Comparison of ENCODE assay signal across 2 cellular contexts in the genomic region with DNA sequence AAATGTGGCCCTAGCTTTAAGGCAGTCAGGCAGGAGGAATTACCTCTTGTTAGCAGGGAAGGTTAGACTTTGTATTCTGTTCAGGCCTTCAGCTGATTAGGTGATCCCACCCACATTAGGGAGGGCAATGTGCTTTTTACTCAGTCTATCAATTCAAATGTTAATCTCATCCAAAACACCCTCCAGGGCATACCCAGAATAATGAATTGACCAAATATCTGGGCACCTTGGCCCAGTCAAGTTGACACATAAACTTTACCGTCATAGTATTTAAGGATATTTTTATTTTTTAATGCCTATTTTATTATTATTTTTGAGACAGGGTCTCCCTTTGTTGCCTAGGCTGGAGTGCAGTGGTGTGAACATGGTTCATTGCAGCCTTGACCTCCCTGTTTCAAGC.
TF ChIP-seq lines count a peak whose summit lies in the region.

No MANE protein-coding gene starts in this region.

TF ChIP-seq in HepG2, 621 proteins besides CTCF, POLR2A, EP300 and RAD21:
- no peak for TF ChIP-seq MTF2 (CRISPR knock-in tag; IDR thresholded peaks at IDR 0.05; ENCODE audit: borderline replicate concordance)
- TF ChIP-seq SIN3B (IDR thresholded peaks at IDR 0.05; ENCODE audit: low read length), result no peak
- TF ChIP-seq, protein P1, sequence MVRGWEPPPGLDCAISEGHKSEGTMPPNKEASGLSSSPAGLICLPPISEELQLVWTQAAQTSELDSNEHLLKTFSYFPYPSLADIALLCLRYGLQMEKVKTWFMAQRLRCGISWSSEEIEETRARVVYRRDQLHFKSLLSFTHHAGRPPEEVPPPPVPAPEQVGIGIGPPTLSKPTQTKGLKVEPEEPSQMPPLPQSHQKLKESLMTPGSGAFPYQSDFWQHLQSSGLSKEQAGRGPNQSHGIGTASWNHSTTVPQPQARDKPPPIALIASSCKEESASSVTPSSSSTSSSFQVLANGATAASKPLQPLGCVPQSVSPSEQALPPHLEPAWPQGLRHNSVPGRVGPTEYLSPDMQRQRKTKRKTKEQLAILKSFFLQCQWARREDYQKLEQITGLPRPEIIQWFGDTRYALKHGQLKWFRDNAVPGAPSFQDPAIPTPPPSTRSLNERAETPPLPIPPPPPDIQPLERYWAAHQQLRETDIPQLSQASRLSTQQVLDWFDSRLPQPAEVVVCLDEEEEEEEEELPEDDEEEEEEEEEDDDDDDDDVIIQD (CRISPR knock-in tag; IDR thresholded peaks at IDR 0.05; ENCODE audit: low read depth), result no peak
- no peak for TF ChIP-seq SP5 (CRISPR knock-in tag; IDR thresholded peaks at IDR 0.05; ENCODE audit: borderline replicate concordance, low read depth)
- no peak for TF ChIP-seq STAT5B (CRISPR knock-in tag; IDR thresholded peaks at IDR 0.05)
- no peak for TF ChIP-seq ZFP82 (CRISPR knock-in tag; IDR thresholded peaks at IDR 0.05; ENCODE audit: borderline replicate concordance)
- no peak for TF ChIP-seq ZNF180 (CRISPR knock-in tag; IDR thresholded peaks at IDR 0.05; ENCODE audit: borderline replicate concordance, low read depth)
- peak; percentile 20; the same call in 1 of the 2 replicates for TF ChIP-seq HNF4A (CRISPR knock-in tag; IDR thresholded peaks at IDR 0.05)

TF ChIP-seq in H1, 55 proteins besides CTCF, POLR2A, EP300 and RAD21:
- no peak for TF ChIP-seq SRF (IDR thresholded peaks at IDR 0.05; ENCODE audit: low read depth, low read length)
- TF ChIP-seq RNF2 (IDR thresholded peaks at IDR 0.05; ENCODE audit: borderline replicate concordance, low read depth, low read length, missing control alignments, poor library complexity, severe bottlenecking), result no peak
- no peak for TF ChIP-seq GTF2F1 (IDR thresholded peaks at IDR 0.05; ENCODE audit: borderline replicate concordance, low read depth, low read length)
- TF ChIP-seq EZH2 (IDR thresholded peaks at IDR 0.05; ENCODE audit: low read depth, low read length, severe bottlenecking), result no peak
- no peak for TF ChIP-seq SP1 (IDR thresholded peaks at IDR 0.05; ENCODE audit: low read depth, low read length)
- no peak for TF ChIP-seq BCL11A (IDR thresholded peaks at IDR 0.05; ENCODE audit: low read depth in 2 of 2, low read length in 2 of 2)
- no peak for TF ChIP-seq NRF1 (IDR thresholded peaks at IDR 0.05; ENCODE audit: low read depth, low read length)
- TF ChIP-seq ASH2L (IDR thresholded peaks at IDR 0.05; ENCODE audit: low read length), result no peak
- no peak for TF ChIP-seq RXRA (IDR thresholded peaks at IDR 0.05; ENCODE audit: insufficient read depth, low read depth, low read length)
- no peak for TF ChIP-seq BRCA1 (IDR thresholded peaks at IDR 0.05; ENCODE audit: low read depth, low read length)
- no peak for TF ChIP-seq SUZ12 (IDR thresholded peaks at IDR 0.05; ENCODE audit: low read length)
- TF ChIP-seq MAFK (IDR thresholded peaks at IDR 0.05; ENCODE audit: low read depth, low read length), result no peak
- no peak for TF ChIP-seq SP2 (IDR thresholded peaks at IDR 0.05; ENCODE audit: low read length)
- TF ChIP-seq TBP (IDR thresholded peaks at IDR 0.05; ENCODE audit: low read depth, low read length), result no peak
- TF ChIP-seq CBX5 (IDR thresholded peaks at IDR 0.05; ENCODE audit: low read depth, low read length), result no peak
- no peak for TF ChIP-seq SIRT6 (IDR thresholded peaks at IDR 0.05; ENCODE audit: low read length)
- TF ChIP-seq, protein P2, sequence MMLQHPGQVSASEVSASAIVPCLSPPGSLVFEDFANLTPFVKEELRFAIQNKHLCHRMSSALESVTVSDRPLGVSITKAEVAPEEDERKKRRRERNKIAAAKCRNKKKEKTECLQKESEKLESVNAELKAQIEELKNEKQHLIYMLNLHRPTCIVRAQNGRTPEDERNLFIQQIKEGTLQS (IDR thresholded peaks at IDR 0.05; ENCODE audit: insufficient read depth, low read depth, low read length), result no peak
